ENCODE assay signal across 7 cellular contexts in the genomic region with DNA sequence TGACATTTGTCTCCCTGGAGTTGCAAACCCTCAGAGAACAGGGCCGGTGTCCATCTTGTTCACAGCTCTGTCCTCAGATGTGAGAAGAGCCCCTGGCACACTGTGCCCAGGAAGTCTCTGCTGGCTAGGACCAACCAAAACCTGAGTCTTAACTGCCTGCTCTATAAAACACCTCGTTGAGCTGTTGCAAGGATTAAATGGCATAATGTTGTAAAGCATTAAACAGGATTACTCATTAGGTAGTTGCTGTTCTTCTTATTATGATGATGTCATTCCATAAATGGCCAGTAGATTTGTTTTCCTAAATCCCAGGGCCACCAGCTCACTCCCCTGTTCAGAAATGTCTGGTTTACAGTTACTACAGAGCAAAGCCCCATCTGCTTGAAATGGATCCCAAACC.
A peak's percentile ranks its signal among the peaks of the same experiment; 100 is the strongest.
DNase-seq lines count a peak whose midpoint lies in the region; ATAC-seq, FAIRE-seq and TF ChIP-seq lines count a peak whose summit lies in the region.
"Not testable (repeated sequence)": the region's sequence is repeated elsewhere in the genome, so short reads cannot be mapped to it uniquely, and the experiment has no call there.

No MANE protein-coding gene starts in this region.

- CTCF ChIA-PET in CD8-positive, alpha-beta T cell (lab: Charles Lee) = interaction anchor here (1.7 to 3.2 kb wide), 5 partner anchors 10 to 152 kb away, joined by 4 to 16 read pairs (median 11); no protein-coding TSS in a partner anchor
- CTCF ChIA-PET in T-cell (lab: Charles Lee) = interaction anchor here in 1 of 2 donors (1.1 kb wide), 1 partner anchor 12 kb away, joined by 9 read pairs; no protein-coding TSS in a partner anchor
- CTCF ChIA-PET in activated CD4-positive, alpha-beta memory T cell treated with anti-CD3 and anti-CD28 coated beads, Interleukin-2, amount 10 ng/mL, durations not matched to agents 7 days and 5 days (lab: Charles Lee) = interaction anchor here (1.4 to 4.5 kb wide), 2 partner anchors 10 to 152 kb away, joined by 4 to 19 read pairs; no protein-coding TSS in a partner anchor

- H3K4me1 ChIP-seq in CD8-positive, alpha-beta T cell (ENCODE audit: insufficient read depth, low read length) = peaks cover 54% of the 10 kb centered on the region
- H3K4me1 ChIP-seq in astrocyte (ENCODE audit: insufficient read depth, low read length) = not testable (repeated sequence)

- H2AFZ ChIP-seq in astrocyte (ENCODE audit: low read depth, low read length) = not testable (repeated sequence)

- H3K4me2 ChIP-seq in astrocyte (ENCODE audit: low read length) = not testable (repeated sequence)

- H3K9me3 Mint-ChIP-seq in CD8-positive, alpha-beta T cell; T-cell; activated CD4-positive, alpha-beta memory T cell treated with anti-CD3 and anti-CD28 coated beads, Interleukin-2, amount 10 ng/mL, durations not matched to agents 7 days and 5 days; activated T-helper 17 cell treated with anti-CD3 and anti-CD28 coated beads, Interleukin-2, amount 50 U/mL, for 72 hours; astrocyte (ENCODE audit: unreplicated experiment); immature natural killer cell; natural killer cell: not testable (repeated sequence)

- H3K36me3 ChIP-seq in CD8-positive, alpha-beta T cell (ENCODE audit: insufficient read depth, low read length) = peaks cover 18% of the 10 kb centered on the region
- not testable (repeated sequence) for H3K36me3 ChIP-seq in astrocyte (ENCODE audit: insufficient read depth, low read length)

- H3K27ac Mint-ChIP-seq in CD8-positive, alpha-beta T cell = peak overlapping the region; percentile 81
- peak overlapping the region; percentile 84 to 86 for H3K27ac Mint-ChIP-seq in T-cell
- H3K27ac Mint-ChIP-seq in activated CD4-positive, alpha-beta memory T cell treated with anti-CD3 and anti-CD28 coated beads, Interleukin-2, amount 10 ng/mL, durations not matched to agents 7 days and 5 days = peak overlapping the region; percentile 45
- peak overlapping the region; percentile 95 for H3K27ac Mint-ChIP-seq in activated T-helper 17 cell treated with anti-CD3 and anti-CD28 coated beads, Interleukin-2, amount 50 U/mL, for 72 hours
- H3K27ac Mint-ChIP-seq in astrocyte (ENCODE audit: unreplicated experiment) = peak overlapping the region; percentile 75
- H3K27ac Mint-ChIP-seq in immature natural killer cell = peak overlapping the region; percentile 87 to 94 (median 92)
- peak overlapping the region; percentile 83 to 84 for H3K27ac Mint-ChIP-seq in natural killer cell

- H3K27ac ChIP-seq in CD8-positive, alpha-beta T cell (ENCODE audit: low read depth, low read length); astrocyte (ENCODE audit: low read depth, low read length): not testable (repeated sequence)

- not testable (repeated sequence) for FAIRE-seq in astrocyte (lab: Jason Lieb, UNC)

- POLR2A ChIA-PET in CD8-positive, alpha-beta T cell (lab: Charles Lee) = interaction anchor here (1.1 to 1.8 kb wide), 3 partner anchors 26 to 134 kb away, joined by 3 to 5 read pairs (median 3); a partner anchor contains a TSS
- POLR2A ChIA-PET in T-cell (lab: Charles Lee); activated CD4-positive, alpha-beta memory T cell treated with anti-CD3 and anti-CD28 coated beads, Interleukin-2, amount 10 ng/mL, durations not matched to agents 7 days and 5 days (lab: Charles Lee): not testable (repeated sequence)

- H3K4me3 Mint-ChIP-seq in CD8-positive, alpha-beta T cell = peak overlapping the region; percentile 38
- H3K4me3 Mint-ChIP-seq in T-cell = peak overlapping the region in 1 of 3 donors; percentile 75
- H3K4me3 Mint-ChIP-seq in activated CD4-positive, alpha-beta memory T cell treated with anti-CD3 and anti-CD28 coated beads, Interleukin-2, amount 10 ng/mL, durations not matched to agents 7 days and 5 days; astrocyte (ENCODE audit: unreplicated experiment): not testable (repeated sequence)
- H3K4me3 Mint-ChIP-seq in activated T-helper 17 cell treated with anti-CD3 and anti-CD28 coated beads, Interleukin-2, amount 50 U/mL, for 72 hours = peak overlapping the region; percentile 85
- H3K4me3 Mint-ChIP-seq in immature natural killer cell = peak overlapping the region; percentile 68 to 90 (median 82)
- H3K4me3 Mint-ChIP-seq in natural killer cell = peak overlapping the region; percentile 71

- H3K4me3 ChIP-seq in CD8-positive, alpha-beta T cell (ENCODE audit: low read depth, low read length); astrocyte (ENCODE audit: insufficient read depth, low read depth, low read length): not testable (repeated sequence)

- not testable (repeated sequence) for ATAC-seq in CD8-positive, alpha-beta T cell; T-cell (replicated peaks in 1 of 4); activated T-helper 17 cell treated with anti-CD3 and anti-CD28 coated beads, Interleukin-2, amount 50 U/mL, for 72 hours (replicated peaks); natural killer cell

- TF ChIP-seq CTCF in CD8-positive, alpha-beta T cell (IDR thresholded peaks at IDR 0.05); astrocyte (IDR thresholded peaks at IDR 0.05; ENCODE audit: insufficient read depth, low read depth, low read length); natural killer cell (IDR thresholded peaks at IDR 0.05): not testable (repeated sequence)

- H3K36me3 Mint-ChIP-seq in CD8-positive, alpha-beta T cell = peaks cover 27% of the 10 kb centered on the region
- H3K36me3 Mint-ChIP-seq in T-cell (peaks cover 28% of the 10 kb centered on the region), immature natural killer cell (peaks cover 13 to 18% (median 17%) of the 10 kb centered on the region in 3 donors)
- H3K36me3 Mint-ChIP-seq in activated CD4-positive, alpha-beta memory T cell treated with anti-CD3 and anti-CD28 coated beads, Interleukin-2, amount 10 ng/mL, durations not matched to agents 7 days and 5 days (ENCODE audit: low read depth) = peaks cover 21% of the 10 kb centered on the region
- not testable (repeated sequence) for H3K36me3 Mint-ChIP-seq in activated T-helper 17 cell treated with anti-CD3 and anti-CD28 coated beads, Interleukin-2, amount 50 U/mL, for 72 hours (ENCODE audit: low read depth); astrocyte (ENCODE audit: low read depth, unreplicated experiment); natural killer cell

- not testable (repeated sequence) for H3K27me3 Mint-ChIP-seq in CD8-positive, alpha-beta T cell (ENCODE audit: low read depth); T-cell; activated CD4-positive, alpha-beta memory T cell treated with anti-CD3 and anti-CD28 coated beads, Interleukin-2, amount 10 ng/mL, durations not matched to agents 7 days and 5 days; activated T-helper 17 cell treated with anti-CD3 and anti-CD28 coated beads, Interleukin-2, amount 50 U/mL, for 72 hours; natural killer cell (ENCODE audit: low read depth in 2 of 2)
- H3K27me3 Mint-ChIP-seq in astrocyte (ENCODE audit: low read depth, unreplicated experiment) = peaks cover 23% of the 10 kb centered on the region
- peaks cover 8 to 14% (median 9%) of the 10 kb centered on the region in 3 donors for H3K27me3 Mint-ChIP-seq in immature natural killer cell (ENCODE audit: low read depth in 3 of 3)

- intact Hi-C loops in CD8-positive, alpha-beta T cell (cut with DNase I, micrococcal nuclease) = loop anchor here in 1 of 2 experiments (5.0 to 10.0 kb wide), 3 partner anchors 540 to 1668 kb away; a partner anchor contains a TSS
- intact Hi-C loops in natural killer cell (cut with micrococcal nuclease) = not testable (repeated sequence)

- not testable (repeated sequence) for H3K9ac ChIP-seq in astrocyte (ENCODE audit: low read length)

- H3K27me3 ChIP-seq in CD8-positive, alpha-beta T cell (ENCODE audit: insufficient read depth, low read length); astrocyte (ENCODE audit: insufficient read depth, low read length): not testable (repeated sequence)

- not testable (repeated sequence) for H3K9me3 ChIP-seq in CD8-positive, alpha-beta T cell (ENCODE audit: low read length); astrocyte (ENCODE audit: insufficient read depth, low read depth, low read length)

- H3K4me1 Mint-ChIP-seq in CD8-positive, alpha-beta T cell (ENCODE audit: low read depth) = peaks cover 70% of the 10 kb centered on the region
- peaks cover 72 to 77% (median 74%) of the 10 kb centered on the region in 3 donors for H3K4me1 Mint-ChIP-seq in T-cell
- peaks cover 59% of the 10 kb centered on the region for H3K4me1 Mint-ChIP-seq in activated CD4-positive, alpha-beta memory T cell treated with anti-CD3 and anti-CD28 coated beads, Interleukin-2, amount 10 ng/mL, durations not matched to agents 7 days and 5 days
- H3K4me1 Mint-ChIP-seq in activated T-helper 17 cell treated with anti-CD3 and anti-CD28 coated beads, Interleukin-2, amount 50 U/mL, for 72 hours = peaks cover 44% of the 10 kb centered on the region
- peaks cover 18% of the 10 kb centered on the region for H3K4me1 Mint-ChIP-seq in astrocyte (ENCODE audit: low read depth, unreplicated experiment)
- H3K4me1 Mint-ChIP-seq in immature natural killer cell = peaks cover 64% of the 10 kb centered on the region in 2 donors
- peaks cover 56 to 57% of the 10 kb centered on the region in 2 donors for H3K4me1 Mint-ChIP-seq in natural killer cell

- not testable (repeated sequence) for H3K79me2 ChIP-seq in astrocyte (ENCODE audit: insufficient read depth, low read length)

- H4K20me1 ChIP-seq in astrocyte (ENCODE audit: insufficient read depth, low read length) = not testable (repeated sequence)

- DNase-seq in CD8-positive, alpha-beta T cell; T-cell; activated CD4-positive, alpha-beta memory T cell treated with anti-CD3 and anti-CD28 coated beads, Interleukin-2, amount 10 ng/mL, durations not matched to agents 7 days and 5 days; astrocyte (ENCODE audit: low read depth); immature natural killer cell; natural killer cell: not testable (repeated sequence)

Comparison
In these comparisons a context has a peak if more than half of its experiments do, and no peak if none do; other contexts are left out.
1. H3K27ac Mint-ChIP-seq: peak in every context shown above with its lines; median percentile 95 in activated T-helper 17 cell treated with anti-CD3 and anti-CD28 coated beads, Interleukin-2, amount 50 U/mL, for 72 hours; 92 in immature natural killer cell; 85 in T-cell; 84 in natural killer cell; 81 in CD8-positive, alpha-beta T cell; 75 in astrocyte; 45 in activated CD4-positive, alpha-beta memory T cell treated with anti-CD3 and anti-CD28 coated beads, Interleukin-2, amount 10 ng/mL, durations not matched to agents 7 days and 5 days.